Comparison of ENCODE assay signal across 1 cellular context in the genomic region with DNA sequence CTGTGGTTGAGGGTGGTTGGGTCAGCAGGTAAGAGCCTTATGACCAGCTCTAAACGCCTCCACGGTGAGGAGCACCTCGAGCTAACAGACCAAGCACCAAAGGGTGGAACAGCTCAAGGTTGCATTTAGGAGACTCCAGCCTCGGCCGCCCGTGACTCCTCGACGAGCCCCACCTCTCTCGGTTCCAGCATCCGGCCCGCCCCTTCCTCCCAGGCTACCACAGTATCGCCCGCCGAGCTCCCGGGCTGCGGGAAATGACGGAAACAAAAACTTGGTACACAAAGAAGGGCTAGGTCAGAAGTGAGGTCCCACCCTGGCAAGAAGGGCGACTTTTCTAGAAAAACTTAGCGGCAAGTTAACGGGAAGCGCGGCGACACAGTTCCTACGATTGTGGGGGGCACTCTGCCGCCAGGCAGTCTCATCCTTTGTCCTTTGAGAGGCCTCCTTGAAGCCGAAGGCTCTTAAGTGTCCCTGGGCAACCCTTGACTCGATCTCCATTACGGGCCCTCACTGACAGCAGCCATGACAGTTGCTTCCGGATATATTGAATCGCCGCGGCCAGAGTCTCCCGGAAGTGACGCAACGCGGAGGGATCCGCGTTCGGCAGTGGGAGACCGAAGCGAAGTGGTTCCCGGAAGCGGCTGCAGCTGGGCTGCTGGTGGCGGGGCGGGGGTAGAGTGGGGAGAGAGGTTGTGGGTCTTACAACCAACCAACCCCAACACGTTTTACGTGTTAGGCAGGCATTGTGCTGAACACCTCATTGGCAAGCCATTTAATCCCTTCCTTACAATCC.
TF ChIP-seq lines count a peak whose summit lies in the region.

No MANE protein-coding gene starts in this region.

TF ChIP-seq in K562, 482 proteins besides CTCF, POLR2A, EP300 and RAD21 (continued from another document and continues in another):
- TF ChIP-seq PBX2 (CRISPR knock-in tag; IDR thresholded peaks at IDR 0.05; ENCODE audit: low read depth) (no peak), PBX2 (tag; conservative IDR thresholded peaks at IDR 0.05; ENCODE audit: low read depth) (0 out of 2 replicates have a peak, but pooled peaks have one; percentile 5), SMARCE1 (IDR thresholded peaks at IDR 0.05) (no peak), CBX3 (IDR thresholded peaks at IDR 0.05; ENCODE audit: borderline replicate concordance in 1 of 2, low read length in 2 of 2) (peak in 1 of 2 experiments; percentile 9; a peak in 1 of 3 replicates), RBM39 (optimal IDR thresholded peaks at IDR 0.05; ENCODE audit: low read depth, low read length) (no peak), BRF1 (IDR thresholded peaks at IDR 0.05; ENCODE audit: borderline replicate concordance, extremely low read depth, insufficient read length) (no peak), RBM14 (IDR thresholded peaks at IDR 0.05; ENCODE audit: borderline replicate concordance, insufficient read depth, low read depth, low read length) (no peak), NFXL1 (CRISPR knock-in tag; IDR thresholded peaks at IDR 0.05) (no peak), MEIS2 (IDR thresholded peaks at IDR 0.05; ENCODE audit: partially characterized antibody) (peak; percentile 9), TRIM28 (IDR thresholded peaks at IDR 0.05) (peak; percentile 18; the same call in 1 of the 2 replicates), MTA1 (IDR thresholded peaks at IDR 0.05; ENCODE audit: borderline replicate concordance) (peak; percentile 26; the same call in 1 of the 2 replicates), CBX1 (IDR thresholded peaks at IDR 0.05; ENCODE audit: low read depth) (0 out of 2 replicates have a peak, but pooled peaks have one; percentile 12), RUNX1 (IDR thresholded peaks at IDR 0.05; ENCODE audit: low read depth) (no peak), CXXC5 (CRISPR knock-in tag; IDR thresholded peaks at IDR 0.05) (peak; percentile 61; the same call in 1 of the 2 replicates), FOXP1 (CRISPR knock-in tag; IDR thresholded peaks at IDR 0.05) (peak; percentile 82; the same call in 1 of the 2 replicates), U2AF1 (optimal IDR thresholded peaks at IDR 0.05; ENCODE audit: low read depth, low read length) (no peak), TRIM24 (IDR thresholded peaks at IDR 0.05) (peak in 1 of 2 experiments; percentile 82; a peak in 2 of 4 replicates), NR4A1 (CRISPR knock-in tag; IDR thresholded peaks at IDR 0.05) (no peak), NR4A1 (tag; IDR thresholded peaks at IDR 0.05) (no peak), ZBTB49 (CRISPR knock-in tag; IDR thresholded peaks at IDR 0.05; ENCODE audit: borderline replicate concordance) (no peak), ZNF3 (CRISPR knock-in tag; IDR thresholded peaks at IDR 0.05) (no peak), EP400 (IDR thresholded peaks at IDR 0.05) (peak; percentile 92), ZNF830 (CRISPR knock-in tag; IDR thresholded peaks at IDR 0.05) (no peak), CBFB (CRISPR knock-in tag; IDR thresholded peaks at IDR 0.05) (no peak), ZNF398 (CRISPR knock-in tag; IDR thresholded peaks at IDR 0.05) (no peak), ETV5 (CRISPR knock-in tag; IDR thresholded peaks at IDR 0.05; ENCODE audit: low read depth) (peak; percentile 97), SNAPC5 (CRISPR knock-in tag; IDR thresholded peaks at IDR 0.05) (no peak), TAF7 (tag; IDR thresholded peaks at IDR 0.05) (peak; percentile 93), ZFPM2 (CRISPR knock-in tag; IDR thresholded peaks at IDR 0.05) (no peak), DLX4 (CRISPR knock-in tag; IDR thresholded peaks at IDR 0.05) (no peak), ASH1L (IDR thresholded peaks at IDR 0.05; ENCODE audit: borderline replicate concordance, low read depth, partially characterized antibody) (peak; percentile 63), CCNT2 (IDR thresholded peaks at IDR 0.05; ENCODE audit: borderline replicate concordance, extremely low read depth, insufficient read length, low read depth, low read length) (no peak), NFE2 (IDR thresholded peaks at IDR 0.05; ENCODE audit: low read depth) (no peak)
- TF ChIP-seq, protein P1, sequence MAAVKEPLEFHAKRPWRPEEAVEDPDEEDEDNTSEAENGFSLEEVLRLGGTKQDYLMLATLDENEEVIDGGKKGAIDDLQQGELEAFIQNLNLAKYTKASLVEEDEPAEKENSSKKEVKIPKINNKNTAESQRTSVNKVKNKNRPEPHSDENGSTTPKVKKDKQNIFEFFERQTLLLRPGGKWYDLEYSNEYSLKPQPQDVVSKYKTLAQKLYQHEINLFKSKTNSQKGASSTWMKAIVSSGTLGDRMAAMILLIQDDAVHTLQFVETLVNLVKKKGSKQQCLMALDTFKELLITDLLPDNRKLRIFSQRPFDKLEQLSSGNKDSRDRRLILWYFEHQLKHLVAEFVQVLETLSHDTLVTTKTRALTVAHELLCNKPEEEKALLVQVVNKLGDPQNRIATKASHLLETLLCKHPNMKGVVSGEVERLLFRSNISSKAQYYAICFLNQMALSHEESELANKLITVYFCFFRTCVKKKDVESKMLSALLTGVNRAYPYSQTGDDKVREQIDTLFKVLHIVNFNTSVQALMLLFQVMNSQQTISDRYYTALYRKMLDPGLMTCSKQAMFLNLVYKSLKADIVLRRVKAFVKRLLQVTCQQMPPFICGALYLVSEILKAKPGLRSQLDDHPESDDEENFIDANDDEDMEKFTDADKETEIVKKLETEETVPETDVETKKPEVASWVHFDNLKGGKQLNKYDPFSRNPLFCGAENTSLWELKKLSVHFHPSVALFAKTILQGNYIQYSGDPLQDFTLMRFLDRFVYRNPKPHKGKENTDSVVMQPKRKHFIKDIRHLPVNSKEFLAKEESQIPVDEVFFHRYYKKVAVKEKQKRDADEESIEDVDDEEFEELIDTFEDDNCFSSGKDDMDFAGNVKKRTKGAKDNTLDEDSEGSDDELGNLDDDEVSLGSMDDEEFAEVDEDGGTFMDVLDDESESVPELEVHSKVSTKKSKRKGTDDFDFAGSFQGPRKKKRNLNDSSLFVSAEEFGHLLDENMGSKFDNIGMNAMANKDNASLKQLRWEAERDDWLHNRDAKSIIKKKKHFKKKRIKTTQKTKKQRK (IDR thresholded peaks at IDR 0.05; ENCODE audit: borderline replicate concordance, low read depth, low read length), result no peak
- TF ChIP-seq, protein P2, sequence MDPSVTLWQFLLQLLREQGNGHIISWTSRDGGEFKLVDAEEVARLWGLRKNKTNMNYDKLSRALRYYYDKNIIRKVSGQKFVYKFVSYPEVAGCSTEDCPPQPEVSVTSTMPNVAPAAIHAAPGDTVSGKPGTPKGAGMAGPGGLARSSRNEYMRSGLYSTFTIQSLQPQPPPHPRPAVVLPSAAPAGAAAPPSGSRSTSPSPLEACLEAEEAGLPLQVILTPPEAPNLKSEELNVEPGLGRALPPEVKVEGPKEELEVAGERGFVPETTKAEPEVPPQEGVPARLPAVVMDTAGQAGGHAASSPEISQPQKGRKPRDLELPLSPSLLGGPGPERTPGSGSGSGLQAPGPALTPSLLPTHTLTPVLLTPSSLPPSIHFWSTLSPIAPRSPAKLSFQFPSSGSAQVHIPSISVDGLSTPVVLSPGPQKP (CRISPR knock-in tag; IDR thresholded peaks at IDR 0.05), result no peak
- TF ChIP-seq, protein P3, sequence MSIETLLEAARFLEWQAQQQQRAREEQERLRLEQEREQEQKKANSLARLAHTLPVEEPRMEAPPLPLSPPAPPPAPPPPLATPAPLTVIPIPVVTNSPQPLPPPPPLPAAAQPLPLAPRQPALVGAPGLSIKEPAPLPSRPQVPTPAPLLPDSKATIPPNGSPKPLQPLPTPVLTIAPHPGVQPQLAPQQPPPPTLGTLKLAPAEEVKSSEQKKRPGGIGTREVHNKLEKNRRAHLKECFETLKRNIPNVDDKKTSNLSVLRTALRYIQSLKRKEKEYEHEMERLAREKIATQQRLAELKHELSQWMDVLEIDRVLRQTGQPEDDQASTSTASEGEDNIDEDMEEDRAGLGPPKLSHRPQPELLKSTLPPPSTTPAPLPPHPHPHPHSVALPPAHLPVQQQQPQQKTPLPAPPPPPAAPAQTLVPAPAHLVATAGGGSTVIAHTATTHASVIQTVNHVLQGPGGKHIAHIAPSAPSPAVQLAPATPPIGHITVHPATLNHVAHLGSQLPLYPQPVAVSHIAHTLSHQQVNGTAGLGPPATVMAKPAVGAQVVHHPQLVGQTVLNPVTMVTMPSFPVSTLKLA (conservative IDR thresholded peaks at IDR 0.05), result peak; percentile 52 to 66; a peak in 3 of 4 replicates
